In the genomic region with DNA sequence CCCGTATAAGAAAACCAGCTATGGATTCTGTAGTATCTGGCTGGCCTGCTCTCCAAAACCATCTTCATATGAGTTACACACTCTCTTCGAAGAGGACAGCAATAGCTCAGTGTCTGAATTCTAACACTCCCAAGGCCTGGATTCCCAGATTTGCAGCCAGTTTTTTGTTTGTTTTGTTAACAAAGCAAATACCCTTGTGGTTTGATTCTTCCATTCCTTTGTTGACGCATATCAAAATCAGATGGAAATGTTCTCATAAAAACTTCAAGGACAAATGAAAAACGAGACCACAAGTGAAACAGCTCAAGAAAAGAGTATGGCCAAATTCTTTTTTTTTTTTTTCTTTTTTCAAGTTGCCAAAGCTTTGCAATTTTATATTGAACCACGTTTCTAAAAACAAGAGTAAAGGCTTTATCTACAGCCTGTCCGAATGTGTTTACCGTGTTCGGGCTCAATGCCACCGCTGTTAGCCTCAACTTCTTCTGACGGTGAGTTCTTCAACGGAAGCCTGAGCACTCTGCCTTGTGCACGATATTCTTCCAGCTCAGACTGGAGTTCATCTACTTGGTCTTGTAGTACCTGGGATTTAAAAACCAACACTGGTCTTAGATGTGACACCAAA, we compare ENCODE assay signal across 10 cellular contexts.
DNase-seq lines count a peak whose midpoint lies in the region; ATAC-seq and TF ChIP-seq lines count a peak whose summit lies in the region.
"Had no signal": no experiment of that assay in that cellular context is flagged by ENCODE, and none has a peak within 500 bp of the region (broad histone marks: within the 10 kb centered on the region; RNA-seq: fewer than 3 reads in every experiment).

No MANE protein-coding gene starts in this region.

- ATAC-seq in right cardiac atrium: no peak
- ATAC-seq in left ventricle myocardium superior: no peak
- no peak for ATAC-seq in HG02885 (IDR thresholded peaks at IDR 0.05; ENCODE audit: poor library complexity, unreplicated experiment)
- ATAC-seq in GM19324 (IDR thresholded peaks at IDR 0.05; ENCODE audit: low FRiP score, unreplicated experiment): no peak

- H3K4me3 ChIP-seq in right cardiac atrium (ENCODE audit: low read length) (no peak overlapping the region), adipocyte (ENCODE audit: low read length) (peak overlapping the region; percentile 22), vagina (no peak overlapping the region)
- H3K4me3 ChIP-seq: BLaER1 treated with 17β-estradiol and CSF1 and Interleukin-3, amounts not matched to agents 10 nM and 100 nM had no signal

- H3K36me3 ChIP-seq in adipocyte (ENCODE audit: control insufficient read depth, insufficient read depth, low read length, severe bottlenecking) (peaks cover 38% of the 10 kb centered on the region), vagina (peaks cover 0 to 47% of the 10 kb centered on the region in 2 donors)

- peaks cover 8% of the 10 kb centered on the region for H3K4me1 ChIP-seq in right cardiac atrium (ENCODE audit: control insufficient read depth, insufficient read depth, low read length)
- peaks cover 55% of the 10 kb centered on the region for H3K4me1 ChIP-seq in adipocyte (ENCODE audit: control insufficient read depth, insufficient read depth, low read length)
- peaks cover 32% of the 10 kb centered on the region for H3K4me1 ChIP-seq in vagina
- H3K4me1 ChIP-seq: BLaER1 treated with 17β-estradiol and CSF1 and Interleukin-3, amounts not matched to agents 10 nM and 100 nM had no signal

- H3K9me3 ChIP-seq in right cardiac atrium (ENCODE audit: control insufficient read depth, low read length) (no peaks in the 10 kb centered on the region), adipocyte (ENCODE audit: control insufficient read depth, low read length) (no peaks in the 10 kb centered on the region), vagina (no peaks in the 10 kb centered on the region)
- H3K9me3 ChIP-seq: BLaER1 treated with 17β-estradiol and CSF1 and Interleukin-3, amounts not matched to agents 10 nM and 100 nM had no signal

- 67% methylated on average over 12 of the region's 12 CpGs for WGBS in right cardiac atrium

- TF ChIP-seq POLR2A in vagina (IDR thresholded peaks at IDR 0.05): no peak

- peak overlapping the region; percentile 54 for H3K9ac ChIP-seq in adipocyte (ENCODE audit: low read length)
- H3K9ac ChIP-seq: BLaER1 treated with 17β-estradiol and CSF1 and Interleukin-3, amounts not matched to agents 10 nM and 100 nM had no signal

- TF ChIP-seq CTCF in vagina (IDR thresholded peaks at IDR 0.05): no peak

- H3K27ac ChIP-seq in right cardiac atrium (ENCODE audit: low read length) (peak overlapping the region; percentile 29), vagina (peak overlapping the region; percentile 72)
- H3K27ac ChIP-seq: BLaER1 treated with 17β-estradiol and CSF1 and Interleukin-3, amounts not matched to agents 10 nM and 100 nM had no signal

- H3K27me3 ChIP-seq in right cardiac atrium (ENCODE audit: control insufficient read depth, insufficient read depth): no peaks in the 10 kb centered on the region
- no peaks in the 10 kb centered on the region for H3K27me3 ChIP-seq in adipocyte (replicated peaks; ENCODE audit: control insufficient read depth, insufficient read depth, low read length)
- no peaks in the 10 kb centered on the region for H3K27me3 ChIP-seq in vagina
- H3K27me3 ChIP-seq: BLaER1 treated with 17β-estradiol and CSF1 and Interleukin-3, amounts not matched to agents 10 nM and 100 nM had no signal

- no peak for DNase-seq in right cardiac atrium
- DNase-seq in left ventricle myocardium superior: no peak
- peak; percentile 84 for DNase-seq in adipocyte (ENCODE audit: low read depth)
- peak; percentile 47 for DNase-seq in left kidney (ENCODE audit: low read depth, low spot score)
- DNase-seq in vagina (ENCODE audit: extremely low spot score in 2 of 2): no peak
- no peak for DNase-seq in stimulated activated CD4-positive, alpha-beta T cell treated with anti-CD3 and anti-CD28 coated beads, Interleukin-12 subunit alpha, Interleukin-12 subunit beta, amount 100 ng/mL, for 4 hours
- DNase-seq: stimulated activated CD8-positive, alpha-beta memory T cell treated with anti-CD3 and anti-CD28 coated beads, Interleukin-4, amount 100 ng/mL, for 48 hours had no signal

- intact Hi-C loops in right cardiac atrium (cut with DNase I) (no loop called here), left ventricle myocardium superior (cut with micrococcal nuclease) (no loop called here), vagina (cut with DNase I) (no loop called here)

Comparison
In these comparisons a context has a peak if more than half of its experiments do, and no peak if none do; other contexts are left out.
1. DNase-seq: peak in adipocyte (single experiment) and left kidney (single experiment); none in right cardiac atrium (0 of 3), left ventricle myocardium superior (single experiment), vagina (0 of 2) and stimulated activated CD4-positive, alpha-beta T cell treated with anti-CD3 and anti-CD28 coated beads, Interleukin-12 subunit alpha, Interleukin-12 subunit beta, amount 100 ng/mL, for 4 hours (single experiment).